8 cellular contexts compared by ENCODE assay signal in genomic region chr3:24521306-24522154, GRCh38. TPM values are rescaled to one million over a fixed set of nuclear protein-coding genes. Genes with fewer than 3 reads are reported as not detected.
DNase-seq lines count a peak whose midpoint lies in the region; ATAC-seq and TF ChIP-seq lines count a peak whose summit lies in the region.

No MANE protein-coding gene starts in this region.

- H3K27me3 Mint-ChIP-seq in Caco-2 (ENCODE audit: insufficient read depth, unreplicated experiment) = no peaks in the 10 kb centered on the region

- peak overlapping the region; percentile 79 for H3K4me3 Mint-ChIP-seq in Caco-2 (ENCODE audit: unreplicated experiment)

- CTCF ChIA-PET in Caco-2 (lab: Charles Lee) = interaction anchor here (0.7 to 1.7 kb wide), 3 partner anchors 25 to 163 kb away, joined by 3 to 7 read pairs (median 3); no protein-coding TSS in a partner anchor
- CTCF ChIA-PET in mammary epithelial cell (lab: Charles Lee; ENCODE audit: low non-redundant PET) = no interaction called here
- CTCF ChIA-PET in GM10248 (lab: Yijun Ruan, JAX) = no interaction called here

- peaks cover 33% of the 10 kb centered on the region for H3K4me1 Mint-ChIP-seq in Caco-2 (ENCODE audit: low read depth, unreplicated experiment)

- H3K36me3 ChIP-seq in Caco-2 (ENCODE audit: control insufficient read depth, insufficient read depth, low read length) (no peaks in the 10 kb centered on the region), mammary epithelial cell (ENCODE audit: insufficient read depth, low read length) (no peaks in the 10 kb centered on the region), skeletal muscle satellite cell (ENCODE audit: insufficient read depth, low read length) (no peaks in the 10 kb centered on the region)

- H3K4me1 ChIP-seq in Caco-2 (peaks cover 41% of the 10 kb centered on the region), mammary epithelial cell (ENCODE audit: insufficient read depth, low read length) (peaks cover 35% of the 10 kb centered on the region), skeletal muscle satellite cell (ENCODE audit: control insufficient read depth, insufficient read depth, low read length) (peaks cover 16% of the 10 kb centered on the region)

- no peak for ATAC-seq in HG03108 (IDR thresholded peaks at IDR 0.05; ENCODE audit: unreplicated experiment)
- no peak for ATAC-seq in GM21723 (IDR thresholded peaks at IDR 0.05; ENCODE audit: unreplicated experiment)

- no peaks in the 10 kb centered on the region for H4K20me1 ChIP-seq in mammary epithelial cell (ENCODE audit: insufficient read depth, low read length)

- in situ Hi-C loops in mammary epithelial cell (cut with MboI; ENCODE audit: low sequenced_read_pairs in 2 of 2) = no loop called here

- TF ChIP-seq CTCF in Caco-2 (IDR thresholded peaks at IDR 0.05; ENCODE audit: insufficient read depth in 1 of 2, low read depth in 1 of 2, low read length in 1 of 2, severe bottlenecking in 1 of 2, unreplicated experiment in 1 of 2) (peak in 1 of 2 experiments; percentile 1), mammary epithelial cell (conservative IDR thresholded peaks at IDR 0.05 in 1 of 2, IDR thresholded peaks at IDR 0.05 in 1 of 2; ENCODE audit: extremely low read depth in 1 of 2, insufficient read depth in 1 of 2, low read depth in 1 of 2, low read length in 2 of 2) (peak in 1 of 2 donors; percentile 13), GM10248 (IDR thresholded peaks at IDR 0.05; ENCODE audit: control extremely low read depth, extremely low read depth, low read depth, missing control alignments) (no peak)

- H3K27me3 ChIP-seq in Caco-2 (replicated peaks; ENCODE audit: control insufficient read depth, insufficient read depth, low read length) = no peaks in the 10 kb centered on the region
- H3K27me3 ChIP-seq in mammary epithelial cell (ENCODE audit: insufficient read depth, low read length) = no peaks in the 10 kb centered on the region
- H3K27me3 ChIP-seq in skeletal muscle satellite cell (ENCODE audit: control insufficient read depth, insufficient read depth, low read length) = peaks cover 8% of the 10 kb centered on the region

- peak overlapping the region; percentile 90 for H2AFZ ChIP-seq in mammary epithelial cell (ENCODE audit: low read depth, low read length)

- H3K4me2 ChIP-seq in mammary epithelial cell (ENCODE audit: insufficient read depth, low read depth, low read length) = peak overlapping the region; percentile 81
- H3K4me2 ChIP-seq in skeletal muscle satellite cell (ENCODE audit: low read length) = peak overlapping the region; percentile 98

- H3K9me3 ChIP-seq in Caco-2 = no peaks in the 10 kb centered on the region
- H3K9me3 ChIP-seq in mammary epithelial cell (replicated peaks; ENCODE audit: insufficient read depth, low read length) = no peaks in the 10 kb centered on the region
- H3K9me3 ChIP-seq in skeletal muscle satellite cell (replicated peaks; ENCODE audit: low read length) = no peaks in the 10 kb centered on the region

- H3K9me3 Mint-ChIP-seq in Caco-2 (ENCODE audit: unreplicated experiment) = no peaks in the 10 kb centered on the region

- POLR2A ChIA-PET in Caco-2 (lab: Charles Lee) (interaction anchor here (0.5 to 0.9 kb wide), 5 partner anchors 13 to 250 kb away, joined by 3 to 5 read pairs (median 5); no protein-coding TSS in a partner anchor), GM10248 (lab: Yijun Ruan, JAX) (no interaction called here)

- peak overlapping the region; percentile 51 for H3K4me3 ChIP-seq in Caco-2 (ENCODE audit: low read depth, low read length)
- H3K4me3 ChIP-seq in mammary epithelial cell (replicated peaks in 1 of 3; ENCODE audit: insufficient read depth in 1 of 3, low read depth in 2 of 3, low read length in 3 of 3) = peak overlapping the region; percentile 36 to 62 (median 49)
- peak overlapping the region; percentile 77 for H3K4me3 ChIP-seq in skeletal muscle satellite cell (ENCODE audit: low read length)

- peak overlapping the region; percentile 12 for H3K27ac ChIP-seq in mammary epithelial cell (ENCODE audit: insufficient read depth, low read depth, low read length)

- no peaks in the 10 kb centered on the region for H3K36me3 Mint-ChIP-seq in Caco-2 (ENCODE audit: insufficient read depth, unreplicated experiment)

- DNase-seq in Caco-2 (peak; percentile 63 to 67), HuH-7.5 (ENCODE audit: low spot score) (peak; percentile 64), mammary epithelial cell (peak; percentile 48), iris pigment epithelial cell (ENCODE audit: low read depth) (peak; percentile 59), GM10248 (ENCODE audit: extremely low spot score) (no peak)

- H3K79me2 ChIP-seq in mammary epithelial cell (ENCODE audit: insufficient read depth, low read length) = no peaks in the 10 kb centered on the region

- WGBS in mammary epithelial cell (ENCODE audit: low coverage, missing lambda C conversion rate) = 14% methylated on average over 7 of the region's 86 CpGs

- H3K27ac Mint-ChIP-seq in Caco-2 (ENCODE audit: unreplicated experiment) = no peak overlapping the region

- intact Hi-C loops in Caco-2 (cut with micrococcal nuclease; ENCODE audit: unreplicated experiment) (loop anchor here (2.0 to 5.0 kb wide), 2 partner anchors 119 to 161 kb away; no protein-coding TSS in a partner anchor), mammary epithelial cell (cut with micrococcal nuclease) (no loop called here)

- BruUV-seq in Caco-2 (replicated peaks; lab: Mats Ljungman, UMichigan) (no TSS peak), mammary epithelial cell (replicated peaks; lab: Mats Ljungman, UMichigan) (no TSS peak)

- peak overlapping the region; percentile 23 for H3K9ac ChIP-seq in mammary epithelial cell (ENCODE audit: insufficient read depth, low read length)
- peak overlapping the region; percentile 84 for H3K9ac ChIP-seq in skeletal muscle satellite cell (ENCODE audit: low read depth, low read length)

- dilution Hi-C loops in mammary epithelial cell (cut with HindIII; ENCODE audit: low sequenced_read_pairs) = no loop called here

RNA-seq across cellular contexts. Expression of gene THRB, which starts 26.9 kb away (rescaled TPM):
- 17.5 and 19.4 TPM in 2 replicates for total RNA-seq in Caco-2 (2022)
- 10 to 100 TPM; 13.1 to 16.3 TPM for total RNA-seq in mammary epithelial cell
- 4.0 TPM for polyA plus RNA-seq in mammary epithelial cell
- 4.0 TPM for polyA minus RNA-seq in mammary epithelial cell
- total RNA-seq in skeletal muscle satellite cell (2012; rRNA removed) = 1.1 and 3.0 TPM in 2 replicates
